1 cellular context compared by ENCODE assay signal in the genomic region with DNA sequence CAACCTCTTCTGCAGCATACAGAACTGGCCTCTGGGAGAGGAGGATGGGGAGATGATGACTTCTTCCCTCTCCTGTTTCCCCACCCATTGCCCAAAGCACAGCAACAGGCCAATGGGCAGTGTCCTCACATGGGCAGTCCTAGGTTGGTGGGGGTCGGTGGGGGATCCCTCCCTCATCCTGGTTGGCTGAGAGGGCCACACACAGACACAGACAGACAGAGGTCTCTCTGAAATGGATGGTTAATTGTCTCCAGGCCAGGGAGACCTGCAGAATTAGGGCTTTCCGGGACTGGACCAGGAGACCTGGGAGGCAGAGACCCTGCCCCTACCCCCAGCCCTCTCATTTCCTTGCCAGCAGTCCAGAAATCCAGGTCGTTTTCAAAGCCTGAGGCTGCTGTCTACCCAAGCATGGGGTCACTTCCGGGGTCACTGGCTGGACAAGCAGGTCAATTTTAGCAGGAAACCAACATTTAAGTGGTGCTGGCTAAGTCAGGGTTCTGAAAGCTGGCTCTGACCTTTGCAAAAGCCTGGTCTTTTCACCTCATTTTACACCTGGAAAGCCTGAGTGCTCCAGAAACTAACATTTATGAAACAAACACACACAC.
TF ChIP-seq lines count a peak whose summit lies in the region.

No MANE protein-coding gene starts in this region.

TF ChIP-seq in H1, 55 proteins besides CTCF, POLR2A, EP300 and RAD21:
- no peak for TF ChIP-seq CEBPB (IDR thresholded peaks at IDR 0.05; ENCODE audit: low read depth, low read length)
- TF ChIP-seq POU5F1 (IDR thresholded peaks at IDR 0.05; ENCODE audit: low read depth, low read length) = no peak
- no peak for TF ChIP-seq NRF1 (IDR thresholded peaks at IDR 0.05; ENCODE audit: low read depth, low read length)
- TF ChIP-seq, protein P1, sequence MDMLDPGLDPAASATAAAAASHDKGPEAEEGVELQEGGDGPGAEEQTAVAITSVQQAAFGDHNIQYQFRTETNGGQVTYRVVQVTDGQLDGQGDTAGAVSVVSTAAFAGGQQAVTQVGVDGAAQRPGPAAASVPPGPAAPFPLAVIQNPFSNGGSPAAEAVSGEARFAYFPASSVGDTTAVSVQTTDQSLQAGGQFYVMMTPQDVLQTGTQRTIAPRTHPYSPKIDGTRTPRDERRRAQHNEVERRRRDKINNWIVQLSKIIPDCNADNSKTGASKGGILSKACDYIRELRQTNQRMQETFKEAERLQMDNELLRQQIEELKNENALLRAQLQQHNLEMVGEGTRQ (IDR thresholded peaks at IDR 0.05; ENCODE audit: low read length) = no peak
- TF ChIP-seq TAF1 (IDR thresholded peaks at IDR 0.05; ENCODE audit: low read depth, low read length) = no peak
- TF ChIP-seq, protein P2, sequence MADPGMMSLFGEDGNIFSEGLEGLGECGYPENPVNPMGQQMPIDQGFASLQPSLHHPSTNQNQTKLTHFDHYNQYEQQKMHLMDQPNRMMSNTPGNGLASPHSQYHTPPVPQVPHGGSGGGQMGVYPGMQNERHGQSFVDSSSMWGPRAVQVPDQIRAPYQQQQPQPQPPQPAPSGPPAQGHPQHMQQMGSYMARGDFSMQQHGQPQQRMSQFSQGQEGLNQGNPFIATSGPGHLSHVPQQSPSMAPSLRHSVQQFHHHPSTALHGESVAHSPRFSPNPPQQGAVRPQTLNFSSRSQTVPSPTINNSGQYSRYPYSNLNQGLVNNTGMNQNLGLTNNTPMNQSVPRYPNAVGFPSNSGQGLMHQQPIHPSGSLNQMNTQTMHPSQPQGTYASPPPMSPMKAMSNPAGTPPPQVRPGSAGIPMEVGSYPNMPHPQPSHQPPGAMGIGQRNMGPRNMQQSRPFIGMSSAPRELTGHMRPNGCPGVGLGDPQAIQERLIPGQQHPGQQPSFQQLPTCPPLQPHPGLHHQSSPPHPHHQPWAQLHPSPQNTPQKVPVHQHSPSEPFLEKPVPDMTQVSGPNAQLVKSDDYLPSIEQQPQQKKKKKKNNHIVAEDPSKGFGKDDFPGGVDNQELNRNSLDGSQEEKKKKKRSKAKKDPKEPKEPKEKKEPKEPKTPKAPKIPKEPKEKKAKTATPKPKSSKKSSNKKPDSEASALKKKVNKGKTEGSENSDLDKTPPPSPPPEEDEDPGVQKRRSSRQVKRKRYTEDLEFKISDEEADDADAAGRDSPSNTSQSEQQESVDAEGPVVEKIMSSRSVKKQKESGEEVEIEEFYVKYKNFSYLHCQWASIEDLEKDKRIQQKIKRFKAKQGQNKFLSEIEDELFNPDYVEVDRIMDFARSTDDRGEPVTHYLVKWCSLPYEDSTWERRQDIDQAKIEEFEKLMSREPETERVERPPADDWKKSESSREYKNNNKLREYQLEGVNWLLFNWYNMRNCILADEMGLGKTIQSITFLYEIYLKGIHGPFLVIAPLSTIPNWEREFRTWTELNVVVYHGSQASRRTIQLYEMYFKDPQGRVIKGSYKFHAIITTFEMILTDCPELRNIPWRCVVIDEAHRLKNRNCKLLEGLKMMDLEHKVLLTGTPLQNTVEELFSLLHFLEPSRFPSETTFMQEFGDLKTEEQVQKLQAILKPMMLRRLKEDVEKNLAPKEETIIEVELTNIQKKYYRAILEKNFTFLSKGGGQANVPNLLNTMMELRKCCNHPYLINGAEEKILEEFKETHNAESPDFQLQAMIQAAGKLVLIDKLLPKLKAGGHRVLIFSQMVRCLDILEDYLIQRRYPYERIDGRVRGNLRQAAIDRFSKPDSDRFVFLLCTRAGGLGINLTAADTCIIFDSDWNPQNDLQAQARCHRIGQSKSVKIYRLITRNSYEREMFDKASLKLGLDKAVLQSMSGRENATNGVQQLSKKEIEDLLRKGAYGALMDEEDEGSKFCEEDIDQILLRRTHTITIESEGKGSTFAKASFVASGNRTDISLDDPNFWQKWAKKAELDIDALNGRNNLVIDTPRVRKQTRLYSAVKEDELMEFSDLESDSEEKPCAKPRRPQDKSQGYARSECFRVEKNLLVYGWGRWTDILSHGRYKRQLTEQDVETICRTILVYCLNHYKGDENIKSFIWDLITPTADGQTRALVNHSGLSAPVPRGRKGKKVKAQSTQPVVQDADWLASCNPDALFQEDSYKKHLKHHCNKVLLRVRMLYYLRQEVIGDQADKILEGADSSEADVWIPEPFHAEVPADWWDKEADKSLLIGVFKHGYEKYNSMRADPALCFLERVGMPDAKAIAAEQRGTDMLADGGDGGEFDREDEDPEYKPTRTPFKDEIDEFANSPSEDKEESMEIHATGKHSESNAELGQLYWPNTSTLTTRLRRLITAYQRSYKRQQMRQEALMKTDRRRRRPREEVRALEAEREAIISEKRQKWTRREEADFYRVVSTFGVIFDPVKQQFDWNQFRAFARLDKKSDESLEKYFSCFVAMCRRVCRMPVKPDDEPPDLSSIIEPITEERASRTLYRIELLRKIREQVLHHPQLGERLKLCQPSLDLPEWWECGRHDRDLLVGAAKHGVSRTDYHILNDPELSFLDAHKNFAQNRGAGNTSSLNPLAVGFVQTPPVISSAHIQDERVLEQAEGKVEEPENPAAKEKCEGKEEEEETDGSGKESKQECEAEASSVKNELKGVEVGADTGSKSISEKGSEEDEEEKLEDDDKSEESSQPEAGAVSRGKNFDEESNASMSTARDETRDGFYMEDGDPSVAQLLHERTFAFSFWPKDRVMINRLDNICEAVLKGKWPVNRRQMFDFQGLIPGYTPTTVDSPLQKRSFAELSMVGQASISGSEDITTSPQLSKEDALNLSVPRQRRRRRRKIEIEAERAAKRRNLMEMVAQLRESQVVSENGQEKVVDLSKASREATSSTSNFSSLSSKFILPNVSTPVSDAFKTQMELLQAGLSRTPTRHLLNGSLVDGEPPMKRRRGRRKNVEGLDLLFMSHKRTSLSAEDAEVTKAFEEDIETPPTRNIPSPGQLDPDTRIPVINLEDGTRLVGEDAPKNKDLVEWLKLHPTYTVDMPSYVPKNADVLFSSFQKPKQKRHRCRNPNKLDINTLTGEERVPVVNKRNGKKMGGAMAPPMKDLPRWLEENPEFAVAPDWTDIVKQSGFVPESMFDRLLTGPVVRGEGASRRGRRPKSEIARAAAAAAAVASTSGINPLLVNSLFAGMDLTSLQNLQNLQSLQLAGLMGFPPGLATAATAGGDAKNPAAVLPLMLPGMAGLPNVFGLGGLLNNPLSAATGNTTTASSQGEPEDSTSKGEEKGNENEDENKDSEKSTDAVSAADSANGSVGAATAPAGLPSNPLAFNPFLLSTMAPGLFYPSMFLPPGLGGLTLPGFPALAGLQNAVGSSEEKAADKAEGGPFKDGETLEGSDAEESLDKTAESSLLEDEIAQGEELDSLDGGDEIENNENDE (IDR thresholded peaks at IDR 0.05; ENCODE audit: insufficient replicate concordance, low read length) = no peak
- no peak for TF ChIP-seq RFX5 (IDR thresholded peaks at IDR 0.05; ENCODE audit: borderline replicate concordance, low read depth, low read length)
- no peak for TF ChIP-seq TCF12 (IDR thresholded peaks at IDR 0.05; ENCODE audit: low read depth, low read length)
- TF ChIP-seq NANOG (IDR thresholded peaks at IDR 0.05; ENCODE audit: insufficient read depth, low read depth, low read length, poor library complexity, severe bottlenecking) = no peak
- TF ChIP-seq SIRT6 (IDR thresholded peaks at IDR 0.05; ENCODE audit: low read length) = no peak
- no peak for TF ChIP-seq KDM1A (IDR thresholded peaks at IDR 0.05; ENCODE audit: borderline replicate concordance, low read length)
- TF ChIP-seq ZNF274 (IDR thresholded peaks at IDR 0.05; ENCODE audit: borderline replicate concordance, extremely low read depth, low read length) = no peak
- TF ChIP-seq SP2 (IDR thresholded peaks at IDR 0.05; ENCODE audit: low read length) = no peak
- no peak for TF ChIP-seq SUZ12 (IDR thresholded peaks at IDR 0.05; ENCODE audit: low read length)
- TF ChIP-seq CHD1 (IDR thresholded peaks at IDR 0.05; ENCODE audit: low read depth, low read length) = no peak
- no peak for TF ChIP-seq JUN (IDR thresholded peaks at IDR 0.05; ENCODE audit: low read depth, low read length)
- TF ChIP-seq GTF2F1 (IDR thresholded peaks at IDR 0.05; ENCODE audit: borderline replicate concordance, low read depth, low read length) = no peak
